1 cellular context compared by ENCODE assay signal in genomic region chr6:43020847-43021246, GRCh38.
TF ChIP-seq lines count a peak whose summit lies in the region.

No MANE protein-coding gene starts in this region.

TF ChIP-seq in endothelial cell of umbilical vein, 7 proteins besides CTCF, POLR2A, EP300 and RAD21:
- no peak for TF ChIP-seq MYC (IDR thresholded peaks at IDR 0.05; ENCODE audit: low read depth, low read length)
- no peak for TF ChIP-seq FOS (IDR thresholded peaks at IDR 0.05; ENCODE audit: borderline replicate concordance, insufficient read depth, low read length)
- no peak for TF ChIP-seq EZH2 (IDR thresholded peaks at IDR 0.05; ENCODE audit: borderline replicate concordance, low read depth, low read length, severe bottlenecking)
- no peak for TF ChIP-seq POLR2AphosphoS5 (IDR thresholded peaks at IDR 0.05; ENCODE audit: insufficient read depth, low read depth, low read length)
- TF ChIP-seq GATA2 (IDR thresholded peaks at IDR 0.05; ENCODE audit: insufficient read depth, insufficient read length, low read depth, low read length): no peak
- TF ChIP-seq, protein P1, sequence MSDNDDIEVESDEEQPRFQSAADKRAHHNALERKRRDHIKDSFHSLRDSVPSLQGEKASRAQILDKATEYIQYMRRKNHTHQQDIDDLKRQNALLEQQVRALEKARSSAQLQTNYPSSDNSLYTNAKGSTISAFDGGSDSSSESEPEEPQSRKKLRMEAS (IDR thresholded peaks at IDR 0.05; ENCODE audit: insufficient read depth, insufficient read length): no peak
- TF ChIP-seq JUN (IDR thresholded peaks at IDR 0.05; ENCODE audit: borderline replicate concordance, insufficient read depth, insufficient read length, low read depth): no peak
